ENCODE assay signal across 9 cellular contexts in the genomic region with DNA sequence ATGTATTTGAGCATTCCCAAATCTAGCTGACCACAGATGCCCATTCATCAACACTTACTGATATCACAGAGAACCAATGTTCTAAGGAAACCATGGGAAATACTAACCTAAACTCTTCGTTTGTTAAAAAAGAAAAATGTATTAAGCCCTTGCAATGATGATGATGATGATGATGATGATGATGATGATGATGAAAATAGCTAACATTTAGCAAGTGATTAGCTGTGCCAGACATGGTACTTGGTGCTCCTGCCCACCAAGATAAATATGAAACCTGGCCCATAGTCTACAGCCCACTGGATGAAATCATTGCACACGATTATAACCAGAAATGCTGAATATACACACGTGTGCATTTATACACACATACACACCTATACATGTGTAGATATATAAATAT.
"Had no signal": no experiment of that assay in that cellular context is flagged by ENCODE, and none has a peak within 500 bp of the region (broad histone marks: within the 10 kb centered on the region; RNA-seq: fewer than 3 reads in every experiment).

No MANE protein-coding gene starts in this region.

- H3K4me1 ChIP-seq: HAP-1 had no signal

- H3K36me3 ChIP-seq: HAP-1 had no signal

- H3K4me3 ChIP-seq: GM23248, HAP-1, K562 had no signal

- FAIRE-seq: K562 had no signal

- ATAC-seq: HCT116, K562 had no signal

- H3K9ac ChIP-seq: GM23248 had no signal

- H3K27ac ChIP-seq: GM23248, HL-60 had no signal

- DNase-seq: GM23248, GOT3, H7, IMR-90, KG1 had no signal

- H3K9me3 ChIP-seq: HAP-1 had no signal

- H2AFZ ChIP-seq: GM23248 had no signal
